ENCODE assay signal across 24 cellular contexts in genomic region chr12:84034891-84035290, GRCh38.
"Had no signal": no experiment of that assay in that cellular context is flagged by ENCODE, and none has a peak within 500 bp of the region (broad histone marks: within the 10 kb centered on the region; RNA-seq: fewer than 3 reads in every experiment).

No MANE protein-coding gene starts in this region.

- H3K36me3 ChIP-seq: left ventricle myocardium inferior, pancreas, prostate gland, stomach, thyroid gland, upper lobe of right lung had no signal

- H3K4me1 ChIP-seq: left ventricle myocardium inferior, pancreas, prostate gland, stomach, testis, thyroid gland, upper lobe of right lung had no signal

- H3K27ac ChIP-seq: left ventricle myocardium inferior, pancreas, prostate gland, skin epidermis, stomach, testis, thyroid gland, upper lobe of right lung had no signal

- H3K4me3 ChIP-seq: left ventricle myocardium inferior, lung, mucosa of descending colon, pancreas, prostate gland, skin epidermis, stomach, testis, thyroid gland, upper lobe of right lung had no signal

- H3K9me3 ChIP-seq: pancreas, prostate gland, testis, thyroid gland, upper lobe of right lung had no signal

- DNase-seq: islet precursor cell; left ventricle myocardium inferior; midbrain; mucosa of descending colon; naive thymus-derived CD4-positive, alpha-beta T cell; nucleus accumbens; pancreas; posterior cingulate gyrus; retina; right cardiac atrium; stimulated activated CD4-positive, alpha-beta T cell treated with anti-CD3 and anti-CD28 coated beads, Interleukin-12 subunit alpha, Interleukin-12 subunit beta, amount 100 ng/mL, for 4 hours; stimulated activated CD4-positive, alpha-beta T cell treated with anti-CD3 and anti-CD28 coated beads, Interleukin-15, amount 100 ng/mL, for 24 hours; stimulated activated CD4-positive, alpha-beta T cell treated with anti-CD3 and anti-CD28 coated beads, Interleukin-2, amount 100 ng/mL, for 24 hours; stimulated activated CD4-positive, alpha-beta T cell treated with anti-CD3 and anti-CD28 coated beads, Interleukin-4, amount 100 ng/mL, for 1 hour; stimulated activated naive B cell treated with anti-CD40 and anti-IgM and Interleukin-4, amounts not matched to agents 10 μg/mL and 1 μg/mL and 100 μg/mL, for 72 hours; stimulated activated naive CD8-positive, alpha-beta T cell treated with anti-CD3 and anti-CD28 coated beads, Interleukin-15, Interleukin-2, amounts not matched to agents 100 U/mL and 50 U/mL, for 24 hours; stomach; testis; thyroid gland; trophoblast cell; upper lobe of right lung had no signal

- H3K27me3 ChIP-seq: pancreas, stomach, testis, thyroid gland, upper lobe of right lung had no signal
